8 cellular contexts compared by ENCODE assay signal in genomic region chr11:18526130-18526520, GRCh38. TPM values are rescaled to one million over a fixed set of nuclear protein-coding genes. Genes with fewer than 3 reads are reported as not detected.
DNase-seq lines count a peak whose midpoint lies in the region; ATAC-seq, FAIRE-seq and TF ChIP-seq lines count a peak whose summit lies in the region.

No MANE protein-coding gene starts in this region.

- H3K27ac ChIP-seq in gastrocnemius medialis: peak overlapping the region; percentile 91 to 98 (median 96)

- no peaks in the 10 kb centered on the region for H3K36me3 ChIP-seq in gastrocnemius medialis

- in situ Hi-C loops in gastrocnemius medialis (cut with MboI; ENCODE audit: low sequenced_read_pairs in 4 of 4): loop anchor here in 1 of 4 donors (10.0 kb wide), 1 partner anchor 201 kb away; the partner anchor contains the start of genes GTF2H1 and HPS5

- H3K4me1 ChIP-seq in gastrocnemius medialis: peaks cover 30 to 33% of the 10 kb centered on the region in 2 donors

- no peaks in the 10 kb centered on the region for H3K9me3 ChIP-seq in gastrocnemius medialis

- peak; percentile 8 for FAIRE-seq in GM19239 (lab: Jason Lieb, UNC)

- intact Hi-C loops in gastrocnemius medialis (cut with DNase I; ENCODE audit: low total_unique reads): loop anchor here (1.0 to 5.0 kb wide), 3 partner anchors 108 to 206 kb away; partner anchors contain the start of genes LDHA and SPTY2D1

- ATAC-seq in SK-N-SH treated with all-trans-retinoic acid at 6 μM for 48 hours (peak; percentile 32; the same call in 2 of the 3 replicates), gastrocnemius medialis (peak; percentile 15 to 24), GM18909 (IDR thresholded peaks at IDR 0.05; ENCODE audit: poor library complexity, unreplicated experiment) (no peak), GM21737 (IDR thresholded peaks at IDR 0.05; ENCODE audit: unreplicated experiment) (no peak)

- no peak for TF ChIP-seq CTCF in gastrocnemius medialis (IDR thresholded peaks at IDR 0.05 in 4 of 5, conservative IDR thresholded peaks at IDR 0.05 in 1 of 5)

- TF ChIP-seq POLR2A in gastrocnemius medialis (IDR thresholded peaks at IDR 0.05): no peak

- H3K27me3 ChIP-seq in gastrocnemius medialis: no peaks in the 10 kb centered on the region

- H3K4me3 ChIP-seq in gastrocnemius medialis: peak overlapping the region; percentile 70 to 99 (median 97)

- no peak for DNase-seq in GM19239 (ENCODE audit: insufficient read length, low spot score)
- DNase-seq in foreskin melanocyte: peak; percentile 20
- DNase-seq in gastrocnemius medialis: no peak
- no peak for DNase-seq in middle frontal gyrus (ENCODE audit: extremely low spot score, low spot score)
- no peak for DNase-seq in NCI-H2081 (lab: John Stamatoyannopoulos, UW)

TF ChIP-seq in SK-N-SH treated with all-trans-retinoic acid at 6 μM for 48 hours, 23 proteins besides CTCF, POLR2A, EP300 and RAD21:
- TF ChIP-seq ESRRG (CRISPR knock-in tag; IDR thresholded peaks at IDR 0.05) (no peak), CSRNP3 (CRISPR knock-in tag; IDR thresholded peaks at IDR 0.05) (no peak), ZFP3 (CRISPR knock-in tag; IDR thresholded peaks at IDR 0.05) (no peak), BACH2 (CRISPR knock-in tag; IDR thresholded peaks at IDR 0.05; ENCODE audit: borderline replicate concordance) (no peak), OSR1 (CRISPR knock-in tag; IDR thresholded peaks at IDR 0.05) (no peak), ZFP30 (CRISPR knock-in tag; IDR thresholded peaks at IDR 0.05) (no peak), CREB5 (CRISPR knock-in tag; IDR thresholded peaks at IDR 0.05; ENCODE audit: low read depth) (no peak)
- TF ChIP-seq, protein P1, sequence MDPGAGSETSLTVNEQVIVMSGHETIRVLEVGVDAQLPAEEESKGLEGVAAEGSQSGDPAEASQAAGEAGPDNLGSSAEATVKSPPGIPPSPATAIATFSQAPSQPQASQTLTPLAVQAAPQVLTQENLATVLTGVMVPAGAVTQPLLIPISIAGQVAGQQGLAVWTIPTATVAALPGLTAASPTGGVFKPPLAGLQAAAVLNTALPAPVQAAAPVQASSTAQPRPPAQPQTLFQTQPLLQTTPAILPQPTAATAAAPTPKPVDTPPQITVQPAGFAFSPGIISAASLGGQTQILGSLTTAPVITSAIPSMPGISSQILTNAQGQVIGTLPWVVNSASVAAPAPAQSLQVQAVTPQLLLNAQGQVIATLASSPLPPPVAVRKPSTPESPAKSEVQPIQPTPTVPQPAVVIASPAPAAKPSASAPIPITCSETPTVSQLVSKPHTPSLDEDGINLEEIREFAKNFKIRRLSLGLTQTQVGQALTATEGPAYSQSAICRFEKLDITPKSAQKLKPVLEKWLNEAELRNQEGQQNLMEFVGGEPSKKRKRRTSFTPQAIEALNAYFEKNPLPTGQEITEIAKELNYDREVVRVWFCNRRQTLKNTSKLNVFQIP (CRISPR knock-in tag; IDR thresholded peaks at IDR 0.05; ENCODE audit: borderline replicate concordance, low read depth): no peak
- TF ChIP-seq, protein P2, sequence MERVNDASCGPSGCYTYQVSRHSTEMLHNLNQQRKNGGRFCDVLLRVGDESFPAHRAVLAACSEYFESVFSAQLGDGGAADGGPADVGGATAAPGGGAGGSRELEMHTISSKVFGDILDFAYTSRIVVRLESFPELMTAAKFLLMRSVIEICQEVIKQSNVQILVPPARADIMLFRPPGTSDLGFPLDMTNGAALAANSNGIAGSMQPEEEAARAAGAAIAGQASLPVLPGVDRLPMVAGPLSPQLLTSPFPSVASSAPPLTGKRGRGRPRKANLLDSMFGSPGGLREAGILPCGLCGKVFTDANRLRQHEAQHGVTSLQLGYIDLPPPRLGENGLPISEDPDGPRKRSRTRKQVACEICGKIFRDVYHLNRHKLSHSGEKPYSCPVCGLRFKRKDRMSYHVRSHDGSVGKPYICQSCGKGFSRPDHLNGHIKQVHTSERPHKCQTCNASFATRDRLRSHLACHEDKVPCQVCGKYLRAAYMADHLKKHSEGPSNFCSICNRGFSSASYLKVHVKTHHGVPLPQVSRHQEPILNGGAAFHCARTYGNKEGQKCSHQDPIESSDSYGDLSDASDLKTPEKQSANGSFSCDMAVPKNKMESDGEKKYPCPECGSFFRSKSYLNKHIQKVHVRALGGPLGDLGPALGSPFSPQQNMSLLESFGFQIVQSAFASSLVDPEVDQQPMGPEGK (CRISPR knock-in tag; IDR thresholded peaks at IDR 0.05; ENCODE audit: borderline replicate concordance): no peak
- TF ChIP-seq, protein P3, sequence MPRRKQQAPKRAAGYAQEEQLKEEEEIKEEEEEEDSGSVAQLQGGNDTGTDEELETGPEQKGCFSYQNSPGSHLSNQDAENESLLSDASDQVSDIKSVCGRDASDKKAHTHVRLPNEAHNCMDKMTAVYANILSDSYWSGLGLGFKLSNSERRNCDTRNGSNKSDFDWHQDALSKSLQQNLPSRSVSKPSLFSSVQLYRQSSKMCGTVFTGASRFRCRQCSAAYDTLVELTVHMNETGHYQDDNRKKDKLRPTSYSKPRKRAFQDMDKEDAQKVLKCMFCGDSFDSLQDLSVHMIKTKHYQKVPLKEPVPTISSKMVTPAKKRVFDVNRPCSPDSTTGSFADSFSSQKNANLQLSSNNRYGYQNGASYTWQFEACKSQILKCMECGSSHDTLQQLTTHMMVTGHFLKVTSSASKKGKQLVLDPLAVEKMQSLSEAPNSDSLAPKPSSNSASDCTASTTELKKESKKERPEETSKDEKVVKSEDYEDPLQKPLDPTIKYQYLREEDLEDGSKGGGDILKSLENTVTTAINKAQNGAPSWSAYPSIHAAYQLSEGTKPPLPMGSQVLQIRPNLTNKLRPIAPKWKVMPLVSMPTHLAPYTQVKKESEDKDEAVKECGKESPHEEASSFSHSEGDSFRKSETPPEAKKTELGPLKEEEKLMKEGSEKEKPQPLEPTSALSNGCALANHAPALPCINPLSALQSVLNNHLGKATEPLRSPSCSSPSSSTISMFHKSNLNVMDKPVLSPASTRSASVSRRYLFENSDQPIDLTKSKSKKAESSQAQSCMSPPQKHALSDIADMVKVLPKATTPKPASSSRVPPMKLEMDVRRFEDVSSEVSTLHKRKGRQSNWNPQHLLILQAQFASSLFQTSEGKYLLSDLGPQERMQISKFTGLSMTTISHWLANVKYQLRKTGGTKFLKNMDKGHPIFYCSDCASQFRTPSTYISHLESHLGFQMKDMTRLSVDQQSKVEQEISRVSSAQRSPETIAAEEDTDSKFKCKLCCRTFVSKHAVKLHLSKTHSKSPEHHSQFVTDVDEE (CRISPR knock-in tag; IDR thresholded peaks at IDR 0.05): no peak
TF ChIP-seq in SK-N-SH treated with all-trans-retinoic acid at 6 μM for 48 hours: peak in this region for 0.

RNA-seq across cellular contexts. Expression of gene TSG101, which starts 0.6 kb away (rescaled TPM):
- 100 to 1,000 TPM; 106 to 180 (median 170) TPM for total RNA-seq in gastrocnemius medialis

Comparison
In these comparisons a context has a peak if more than half of its experiments do, and no peak if none do; other contexts are left out.
1. ATAC-seq: peak in SK-N-SH treated with all-trans-retinoic acid at 6 μM for 48 hours (single experiment) and gastrocnemius medialis (2 of 2); none in GM18909 (single experiment) and GM21737 (single experiment).